1 cellular context compared by ENCODE assay signal in the genomic region with DNA sequence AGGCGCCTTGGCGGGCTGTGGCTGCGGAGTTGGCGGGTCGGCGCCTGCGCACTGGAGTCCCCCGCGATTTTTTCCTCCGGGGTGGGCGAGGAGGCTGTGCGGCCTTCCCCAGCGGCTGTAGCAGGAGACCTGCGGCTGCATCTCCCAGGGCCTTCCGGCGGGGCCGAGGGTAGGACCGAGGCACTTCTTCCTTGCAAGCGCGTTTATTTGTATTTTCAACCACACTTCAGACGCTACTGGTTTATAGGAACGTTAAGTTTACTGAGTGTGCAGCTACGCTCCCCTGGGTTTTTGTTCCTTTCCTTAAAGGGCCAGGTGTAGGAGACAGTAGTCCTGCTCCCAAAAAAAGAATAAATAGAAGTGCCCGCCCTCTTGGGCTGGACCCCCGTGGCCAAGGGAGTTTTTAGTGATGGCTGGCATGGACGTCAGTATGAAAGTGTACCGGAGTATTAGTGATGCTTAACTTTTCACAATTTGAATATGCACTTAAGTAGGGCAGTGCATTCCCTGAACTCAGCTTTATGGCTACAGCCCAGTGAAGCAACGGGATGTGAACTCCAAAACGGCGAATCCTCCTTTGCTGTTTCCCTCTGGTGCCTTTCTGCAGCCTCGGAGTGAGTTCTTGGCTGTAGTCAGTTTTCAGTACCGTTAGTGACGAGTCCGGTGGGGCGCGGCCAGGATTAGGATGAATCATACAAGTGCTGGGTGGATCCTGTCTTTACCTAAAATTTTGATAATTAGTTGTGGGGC.
TF ChIP-seq lines count a peak whose summit lies in the region.

No MANE protein-coding gene starts in this region.

TF ChIP-seq in HEK293, 187 proteins besides CTCF, POLR2A, EP300 and RAD21 (continued from another document and continues in another):
- TF ChIP-seq AEBP2 (tag by site-specific recombination; IDR thresholded peaks at IDR 0.05; ENCODE audit: borderline replicate concordance): no peak
- 0 out of 2 replicates have a peak, but pooled peaks have one; percentile 0 for TF ChIP-seq KLF16 (tag by site-specific recombination; IDR thresholded peaks at IDR 0.05)
- no peak for TF ChIP-seq ZNF155 (tag by site-specific recombination; IDR thresholded peaks at IDR 0.05)
- TF ChIP-seq ZFHX2 (tag by site-specific recombination; conservative IDR thresholded peaks at IDR 0.05): peak; percentile 66
- TF ChIP-seq, protein P1, sequence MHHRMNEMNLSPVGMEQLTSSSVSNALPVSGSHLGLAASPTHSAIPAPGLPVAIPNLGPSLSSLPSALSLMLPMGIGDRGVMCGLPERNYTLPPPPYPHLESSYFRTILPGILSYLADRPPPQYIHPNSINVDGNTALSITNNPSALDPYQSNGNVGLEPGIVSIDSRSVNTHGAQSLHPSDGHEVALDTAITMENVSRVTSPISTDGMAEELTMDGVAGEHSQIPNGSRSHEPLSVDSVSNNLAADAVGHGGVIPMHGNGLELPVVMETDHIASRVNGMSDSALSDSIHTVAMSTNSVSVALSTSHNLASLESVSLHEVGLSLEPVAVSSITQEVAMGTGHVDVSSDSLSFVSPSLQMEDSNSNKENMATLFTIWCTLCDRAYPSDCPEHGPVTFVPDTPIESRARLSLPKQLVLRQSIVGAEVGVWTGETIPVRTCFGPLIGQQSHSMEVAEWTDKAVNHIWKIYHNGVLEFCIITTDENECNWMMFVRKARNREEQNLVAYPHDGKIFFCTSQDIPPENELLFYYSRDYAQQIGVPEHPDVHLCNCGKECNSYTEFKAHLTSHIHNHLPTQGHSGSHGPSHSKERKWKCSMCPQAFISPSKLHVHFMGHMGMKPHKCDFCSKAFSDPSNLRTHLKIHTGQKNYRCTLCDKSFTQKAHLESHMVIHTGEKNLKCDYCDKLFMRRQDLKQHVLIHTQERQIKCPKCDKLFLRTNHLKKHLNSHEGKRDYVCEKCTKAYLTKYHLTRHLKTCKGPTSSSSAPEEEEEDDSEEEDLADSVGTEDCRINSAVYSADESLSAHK (tag by site-specific recombination; IDR thresholded peaks at IDR 0.05): no peak
- TF ChIP-seq ZSCAN30 (tag by site-specific recombination; IDR thresholded peaks at IDR 0.05): peak; percentile 10; the same call in 1 of the 2 replicates
- no peak for TF ChIP-seq ZNF266 (tag by site-specific recombination; IDR thresholded peaks at IDR 0.05; ENCODE audit: low read depth)
- TF ChIP-seq ZNF221 (tag by site-specific recombination; IDR thresholded peaks at IDR 0.05; ENCODE audit: borderline replicate concordance): no peak
- TF ChIP-seq KLF17 (tag by site-specific recombination; IDR thresholded peaks at IDR 0.05): 0 out of 2 replicates have a peak, but pooled peaks have one; percentile 38
- TF ChIP-seq ZNF792 (tag by site-specific recombination; IDR thresholded peaks at IDR 0.05): no peak
- TF ChIP-seq IKZF3 (tag by site-specific recombination; IDR thresholded peaks at IDR 0.05): no peak
- TF ChIP-seq ZBTB11 (tag by site-specific recombination; conservative IDR thresholded peaks at IDR 0.05; ENCODE audit: low read depth): peak; percentile 41
- TF ChIP-seq KLF8 (tag by site-specific recombination; IDR thresholded peaks at IDR 0.05): 0 out of 2 replicates have a peak, but pooled peaks have one; percentile 57
- TF ChIP-seq ZNF211 (tag by site-specific recombination; IDR thresholded peaks at IDR 0.05; ENCODE audit: low read depth): no peak
- TF ChIP-seq ZSCAN4 (tag by site-specific recombination; IDR thresholded peaks at IDR 0.05): no peak
- no peak for TF ChIP-seq ZEB2 (tag by site-specific recombination; IDR thresholded peaks at IDR 0.05)
- TF ChIP-seq ZNF677 (tag by site-specific recombination; IDR thresholded peaks at IDR 0.05): no peak
- TF ChIP-seq ZNF560 (tag by site-specific recombination; IDR thresholded peaks at IDR 0.05; ENCODE audit: borderline replicate concordance): no peak
- peak; percentile 40; the same call in 1 of the 2 replicates for TF ChIP-seq ZNF184 (tag by site-specific recombination; IDR thresholded peaks at IDR 0.05)
- TF ChIP-seq SP3 (tag by site-specific recombination; IDR thresholded peaks at IDR 0.05): peak; percentile 30; the same call in 1 of the 2 replicates
- no peak for TF ChIP-seq ZIC2 (tag by site-specific recombination; IDR thresholded peaks at IDR 0.05)
- no peak for TF ChIP-seq ZNF558 (tag by site-specific recombination; IDR thresholded peaks at IDR 0.05)
- TF ChIP-seq ZXDB (tag by site-specific recombination; IDR thresholded peaks at IDR 0.05): peak; percentile 11; the same call in 1 of the 2 replicates
- no peak for TF ChIP-seq ZNF488 (tag by site-specific recombination; IDR thresholded peaks at IDR 0.05)
- peak; percentile 69 for TF ChIP-seq EGR2 (tag by site-specific recombination; IDR thresholded peaks at IDR 0.05; ENCODE audit: low read depth)
- TF ChIP-seq ZNF707 (tag by site-specific recombination; IDR thresholded peaks at IDR 0.05): no peak
- 0 out of 2 replicates have a peak, but pooled peaks have one; percentile 25 for TF ChIP-seq ZNF629 (tag by site-specific recombination; IDR thresholded peaks at IDR 0.05)
- TF ChIP-seq ZNF777 (tag by site-specific recombination; IDR thresholded peaks at IDR 0.05; ENCODE audit: borderline replicate concordance): no peak
- TF ChIP-seq ZNF768 (tag by site-specific recombination; IDR thresholded peaks at IDR 0.05): no peak
- TF ChIP-seq PATZ1 (tag by site-specific recombination; IDR thresholded peaks at IDR 0.05): peak; percentile 13; the same call in 1 of the 2 replicates
- TF ChIP-seq ZNF626 (tag by site-specific recombination; IDR thresholded peaks at IDR 0.05): no peak
- TF ChIP-seq ZNF658 (tag by site-specific recombination; IDR thresholded peaks at IDR 0.05): no peak
- TF ChIP-seq REPIN1 (tag by site-specific recombination; IDR thresholded peaks at IDR 0.05; ENCODE audit: low read depth): no peak
- TF ChIP-seq ZNF23 (tag by site-specific recombination; IDR thresholded peaks at IDR 0.05; ENCODE audit: borderline replicate concordance): no peak
- TF ChIP-seq ZNF350 (tag by site-specific recombination; IDR thresholded peaks at IDR 0.05): no peak
- TF ChIP-seq ZNF292 (tag by site-specific recombination; IDR thresholded peaks at IDR 0.05; ENCODE audit: borderline replicate concordance, low read depth): no peak
- peak; percentile 23; the same call in 1 of the 2 replicates for TF ChIP-seq WT1 (tag by site-specific recombination; IDR thresholded peaks at IDR 0.05)
- TF ChIP-seq ZNF175 (tag by site-specific recombination; IDR thresholded peaks at IDR 0.05): no peak
- no peak for TF ChIP-seq ZBTB44 (tag by site-specific recombination; IDR thresholded peaks at IDR 0.05)
- TF ChIP-seq ZFP3 (tag by site-specific recombination; IDR thresholded peaks at IDR 0.05; ENCODE audit: low read depth): no peak
- no peak for TF ChIP-seq FEZF1 (tag by site-specific recombination; IDR thresholded peaks at IDR 0.05)
- TF ChIP-seq YY1 (tag by site-specific recombination; IDR thresholded peaks at IDR 0.05): peak; percentile 56; the same call in 1 of the 2 replicates
- TF ChIP-seq ZNF362 (tag by site-specific recombination; IDR thresholded peaks at IDR 0.05): peak; percentile 74; the same call in 1 of the 2 replicates
- TF ChIP-seq ZNF423 (tag by site-specific recombination; IDR thresholded peaks at IDR 0.05): no peak
- TF ChIP-seq ZNF133 (tag by site-specific recombination; IDR thresholded peaks at IDR 0.05): no peak
